ENCODE assay signal across 3 cellular contexts in the genomic region with DNA sequence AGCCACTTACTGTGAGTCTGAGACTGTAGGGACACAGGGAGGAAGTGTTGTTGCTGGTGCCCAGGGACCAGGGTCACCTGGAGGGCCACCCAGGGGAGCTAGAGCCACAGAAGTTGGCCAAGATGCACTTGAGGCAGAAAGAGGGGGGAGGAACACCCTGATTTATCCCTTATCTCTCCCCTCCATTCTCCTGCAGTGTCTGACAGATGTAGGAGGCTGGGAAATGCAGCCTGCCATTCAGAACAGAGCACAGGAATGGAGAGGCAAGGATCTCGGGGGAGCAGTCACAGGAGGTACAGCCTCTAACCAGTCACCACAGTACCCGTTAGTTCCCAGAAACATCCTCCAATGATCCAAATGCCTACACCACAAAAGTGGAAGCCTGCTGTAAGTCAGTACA.
TF ChIP-seq lines count a peak whose summit lies in the region.

No MANE protein-coding gene starts in this region.

TF ChIP-seq in HepG2, 621 proteins besides CTCF, POLR2A, EP300 and RAD21:
- TF ChIP-seq, protein P1, sequence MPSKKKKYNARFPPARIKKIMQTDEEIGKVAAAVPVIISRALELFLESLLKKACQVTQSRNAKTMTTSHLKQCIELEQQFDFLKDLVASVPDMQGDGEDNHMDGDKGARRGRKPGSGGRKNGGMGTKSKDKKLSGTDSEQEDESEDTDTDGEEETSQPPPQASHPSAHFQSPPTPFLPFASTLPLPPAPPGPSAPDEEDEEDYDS (CRISPR knock-in tag; IDR thresholded peaks at IDR 0.05), result no peak
- no peak for TF ChIP-seq FOXJ3 (CRISPR knock-in tag; IDR thresholded peaks at IDR 0.05; ENCODE audit: borderline replicate concordance)
- no peak for TF ChIP-seq TOPORS (CRISPR knock-in tag; IDR thresholded peaks at IDR 0.05)
- no peak for TF ChIP-seq ZNF501 (CRISPR knock-in tag; IDR thresholded peaks at IDR 0.05)
- TF ChIP-seq ZNF468 (CRISPR knock-in tag; IDR thresholded peaks at IDR 0.05), result no peak
- peak; percentile 35 for TF ChIP-seq RBM22 (optimal IDR thresholded peaks at IDR 0.05; ENCODE audit: low read length)
- TF ChIP-seq, protein P2, sequence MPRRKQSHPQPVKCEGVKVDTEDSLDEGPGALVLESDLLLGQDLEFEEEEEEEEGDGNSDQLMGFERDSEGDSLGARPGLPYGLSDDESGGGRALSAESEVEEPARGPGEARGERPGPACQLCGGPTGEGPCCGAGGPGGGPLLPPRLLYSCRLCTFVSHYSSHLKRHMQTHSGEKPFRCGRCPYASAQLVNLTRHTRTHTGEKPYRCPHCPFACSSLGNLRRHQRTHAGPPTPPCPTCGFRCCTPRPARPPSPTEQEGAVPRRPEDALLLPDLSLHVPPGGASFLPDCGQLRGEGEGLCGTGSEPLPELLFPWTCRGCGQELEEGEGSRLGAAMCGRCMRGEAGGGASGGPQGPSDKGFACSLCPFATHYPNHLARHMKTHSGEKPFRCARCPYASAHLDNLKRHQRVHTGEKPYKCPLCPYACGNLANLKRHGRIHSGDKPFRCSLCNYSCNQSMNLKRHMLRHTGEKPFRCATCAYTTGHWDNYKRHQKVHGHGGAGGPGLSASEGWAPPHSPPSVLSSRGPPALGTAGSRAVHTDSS (CRISPR knock-in tag; conservative IDR thresholded peaks at IDR 0.05), result no peak
- TF ChIP-seq ZKSCAN5 (CRISPR knock-in tag; IDR thresholded peaks at IDR 0.05), result no peak

TF ChIP-seq in IMR-90, 13 proteins besides CTCF, POLR2A, EP300 and RAD21:
- TF ChIP-seq RFX5 (IDR thresholded peaks at IDR 0.05; ENCODE audit: low read depth, low read length) (no peak), BHLHE40 (IDR thresholded peaks at IDR 0.05; ENCODE audit: low read depth, low read length) (no peak), FOS (IDR thresholded peaks at IDR 0.05; ENCODE audit: low read depth, low read length) (no peak), NFE2L2 (IDR thresholded peaks at IDR 0.05; ENCODE audit: low read depth, low read length) (no peak), MAZ (IDR thresholded peaks at IDR 0.05; ENCODE audit: borderline replicate concordance, low read depth, low read length) (no peak), MAFK (IDR thresholded peaks at IDR 0.05; ENCODE audit: low read depth, low read length) (no peak), CEBPB (IDR thresholded peaks at IDR 0.05; ENCODE audit: low read depth, low read length) (no peak)
- TF ChIP-seq, protein P3, sequence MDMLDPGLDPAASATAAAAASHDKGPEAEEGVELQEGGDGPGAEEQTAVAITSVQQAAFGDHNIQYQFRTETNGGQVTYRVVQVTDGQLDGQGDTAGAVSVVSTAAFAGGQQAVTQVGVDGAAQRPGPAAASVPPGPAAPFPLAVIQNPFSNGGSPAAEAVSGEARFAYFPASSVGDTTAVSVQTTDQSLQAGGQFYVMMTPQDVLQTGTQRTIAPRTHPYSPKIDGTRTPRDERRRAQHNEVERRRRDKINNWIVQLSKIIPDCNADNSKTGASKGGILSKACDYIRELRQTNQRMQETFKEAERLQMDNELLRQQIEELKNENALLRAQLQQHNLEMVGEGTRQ (IDR thresholded peaks at IDR 0.05; ENCODE audit: low read depth, low read length), result no peak
- TF ChIP-seq, protein P4, sequence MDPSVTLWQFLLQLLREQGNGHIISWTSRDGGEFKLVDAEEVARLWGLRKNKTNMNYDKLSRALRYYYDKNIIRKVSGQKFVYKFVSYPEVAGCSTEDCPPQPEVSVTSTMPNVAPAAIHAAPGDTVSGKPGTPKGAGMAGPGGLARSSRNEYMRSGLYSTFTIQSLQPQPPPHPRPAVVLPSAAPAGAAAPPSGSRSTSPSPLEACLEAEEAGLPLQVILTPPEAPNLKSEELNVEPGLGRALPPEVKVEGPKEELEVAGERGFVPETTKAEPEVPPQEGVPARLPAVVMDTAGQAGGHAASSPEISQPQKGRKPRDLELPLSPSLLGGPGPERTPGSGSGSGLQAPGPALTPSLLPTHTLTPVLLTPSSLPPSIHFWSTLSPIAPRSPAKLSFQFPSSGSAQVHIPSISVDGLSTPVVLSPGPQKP (IDR thresholded peaks at IDR 0.05; ENCODE audit: borderline replicate concordance, low read depth, low read length), result no peak
TF ChIP-seq in IMR-90: peak in this region for 0.

TF ChIP-seq in H1, 55 proteins besides CTCF, POLR2A, EP300 and RAD21:
- TF ChIP-seq HDAC2 (IDR thresholded peaks at IDR 0.05; ENCODE audit: borderline replicate concordance in 1 of 2, low read depth in 2 of 2, low read length in 2 of 2) (no peak), ZNF274 (IDR thresholded peaks at IDR 0.05; ENCODE audit: borderline replicate concordance, extremely low read depth, low read length) (no peak)
TF ChIP-seq in H1: peak in this region for 0.
